ENCODE assay signal across 21 cellular contexts in the genomic region with DNA sequence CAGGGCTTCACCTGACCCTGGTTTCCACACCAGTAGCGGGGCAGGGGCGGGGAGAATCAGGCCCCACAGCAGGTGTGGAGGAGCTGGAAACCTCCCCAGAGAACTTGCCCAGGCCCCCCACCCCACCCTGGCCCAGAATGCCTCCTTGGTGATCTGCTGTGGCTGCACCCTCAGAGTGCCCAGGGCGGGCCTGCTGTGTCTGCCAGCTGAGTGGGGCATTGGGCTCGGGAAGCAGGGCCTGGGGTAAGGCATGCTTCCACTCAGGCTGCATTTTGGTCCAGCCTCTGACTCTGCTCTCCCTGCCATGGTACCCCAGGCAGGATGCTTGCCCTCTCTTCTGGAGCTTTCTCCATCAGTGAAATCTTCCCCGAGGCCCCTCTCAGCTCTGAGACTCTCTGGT. TPM values are rescaled to one million over a fixed set of nuclear protein-coding genes. Genes with fewer than 3 reads are reported as not detected.
"Had no signal": no experiment of that assay in that cellular context is flagged by ENCODE, and none has a peak within 500 bp of the region (broad histone marks: within the 10 kb centered on the region; RNA-seq: fewer than 3 reads in every experiment).

No MANE protein-coding gene starts in this region.

- H3K9me3 ChIP-seq: left lung, SK-N-SH, testis had no signal

- H3K27ac ChIP-seq: dorsolateral prefrontal cortex, left lung, testis had no signal

- H3K36me3 Mint-ChIP-seq: activated naive CD8-positive, alpha-beta T cell treated with anti-CD3 and anti-CD28 coated beads, Interleukin-2, amount 10 ng/mL, durations not matched to agents 7 days and 5 days had no signal

- H3K27ac Mint-ChIP-seq: activated naive CD8-positive, alpha-beta T cell treated with anti-CD3 and anti-CD28 coated beads, Interleukin-2, amount 10 ng/mL, durations not matched to agents 7 days and 5 days; stimulated activated naive CD8-positive, alpha-beta T cell treated with anti-CD3 and anti-CD28 coated beads, Interleukin-15, Interleukin-2, amounts not matched to agents 100 ng/mL and 50 ng/mL, for 24 hours had no signal

- H3K9ac ChIP-seq: SK-N-SH had no signal

- DNase-seq: activated CD4-positive, alpha-beta T cell treated with anti-CD3 and anti-CD28 coated beads for 48 hours; activated effector memory CD4-positive, alpha-beta T cell treated with Interleukin-2 at 50 U/mL for 16 hours; activated naive CD8-positive, alpha-beta T cell treated with anti-CD3 and anti-CD28 coated beads, Interleukin-2, amount 10 ng/mL, durations not matched to agents 7 days and 5 days; activated T-cell treated with anti-CD3 and anti-CD28 coated beads for 4 hours; left lung; mesendoderm; SK-N-SH; stimulated activated CD4-positive, alpha-beta T cell treated with anti-CD3 and anti-CD28 coated beads, Interleukin-15, amount 100 ng/mL, for 24 hours; stimulated activated CD4-positive, alpha-beta T cell treated with anti-CD3 and anti-CD28 coated beads, Interleukin-4, amount 100 ng/mL, for 24 hours had no signal

- H3K27me3 ChIP-seq: testis had no signal

- FAIRE-seq: endometrium, islet of Langerhans had no signal

- H3K36me3 ChIP-seq: left lung had no signal

- H3K9me3 Mint-ChIP-seq: activated naive CD8-positive, alpha-beta T cell treated with anti-CD3 and anti-CD28 coated beads, Interleukin-2, amount 10 ng/mL, durations not matched to agents 7 days and 5 days; stimulated activated naive CD8-positive, alpha-beta T cell treated with anti-CD3 and anti-CD28 coated beads, Interleukin-15, Interleukin-2, amounts not matched to agents 100 ng/mL and 50 ng/mL, for 24 hours had no signal

RNA-seq across cellular contexts. Expression of gene CRHR2, which starts 1.1 kb away (rescaled TPM):
- total RNA-seq: activated CD8-positive, alpha-beta memory T cell treated with anti-CD3 and anti-CD28 coated beads for 36 hours; activated naive CD8-positive, alpha-beta T cell treated with anti-CD3 and anti-CD28 coated beads, Interleukin-2, amount 10 ng/mL, durations not matched to agents 7 days and 5 days; bronchial epithelial cell; esophagus mucosa; glomerular endothelial cell; osteocyte; renal cortical epithelial cell; T-helper 1 cell treated with Interleukin-12 subunit alpha and Interleukin-12 subunit beta and Interleukin-4 antibody, amounts not matched to agents 30 ng/mL and 1 ng/mL, for 36 hours had no signal
- polyA plus RNA-seq: SK-N-SH had no signal
